In genomic region chr2:109129356-109129920, GRCh38 we compare ENCODE assay signal across 8 cellular contexts. TPM values are rescaled to one million over a fixed set of nuclear protein-coding genes. Genes with fewer than 3 reads are reported as not detected.
DNase-seq lines count a peak whose midpoint lies in the region; ATAC-seq and TF ChIP-seq lines count a peak whose summit lies in the region.

No MANE protein-coding gene starts in this region.

- H3K36me3 ChIP-seq in osteoblast (ENCODE audit: insufficient read depth, low read length) = no peaks in the 10 kb centered on the region

- peaks cover 42% of the 10 kb centered on the region for H3K4me1 ChIP-seq in osteoblast (ENCODE audit: insufficient read depth, low read length)

- peaks cover 22% of the 10 kb centered on the region for H3K4me1 Mint-ChIP-seq in Calu3 (ENCODE audit: low read depth, unreplicated experiment)

- peaks cover 45% of the 10 kb centered on the region for H4K20me1 ChIP-seq in osteoblast (ENCODE audit: insufficient read depth, low read length)

- no peak overlapping the region for H3K27ac Mint-ChIP-seq in Calu3 (ENCODE audit: unreplicated experiment)

- ATAC-seq in HG02885 (IDR thresholded peaks at IDR 0.05; ENCODE audit: poor library complexity, unreplicated experiment) (peak; percentile 15), Right ventricle myocardium inferior (peak; percentile 61), HG03571 (IDR thresholded peaks at IDR 0.05; ENCODE audit: unreplicated experiment) (no peak)

- no peaks in the 10 kb centered on the region for H3K9me3 ChIP-seq in osteoblast (ENCODE audit: low read depth, low read length)

- peaks cover 49% of the 10 kb centered on the region for H3K27me3 Mint-ChIP-seq in Calu3 (ENCODE audit: unreplicated experiment)

- peak overlapping the region; percentile 85 for H3K4me3 ChIP-seq in osteoblast (ENCODE audit: insufficient read depth, low read length)

- H3K9me3 Mint-ChIP-seq in Calu3 (ENCODE audit: low read depth, unreplicated experiment) = no peaks in the 10 kb centered on the region

- peak overlapping the region; percentile 88 for H3K4me2 ChIP-seq in osteoblast (ENCODE audit: insufficient read depth, low read length)

- peak overlapping the region; percentile 69 for H3K4me3 Mint-ChIP-seq in Calu3 (ENCODE audit: low read depth, unreplicated experiment)

- peaks cover 24% of the 10 kb centered on the region for H3K36me3 Mint-ChIP-seq in Calu3 (ENCODE audit: insufficient read depth, unreplicated experiment)

- intact Hi-C loops in Calu3 (cut with micrococcal nuclease; ENCODE audit: unreplicated experiment) = loop anchor here (5.0 kb wide), 1 partner anchor 143 kb away; no protein-coding TSS in a partner anchor
- intact Hi-C loops in Right ventricle myocardium inferior (cut with DNase I) = loop anchor here (2.0 to 5.0 kb wide), 4 partner anchors 71 to 253 kb away; no protein-coding TSS in a partner anchor

- H3K27me3 ChIP-seq in osteoblast (ENCODE audit: insufficient read depth, low read length) = no peaks in the 10 kb centered on the region

- BruUV-seq in Calu3 (replicated peaks; lab: Mats Ljungman, UMichigan) = no TSS peak

- H3K79me2 ChIP-seq in osteoblast (ENCODE audit: insufficient read depth, low read length) = peaks cover 59% of the 10 kb centered on the region

- peak overlapping the region; percentile 38 for H2AFZ ChIP-seq in osteoblast (ENCODE audit: low read length)

- DNase-seq in Calu3 (no peak), activated T-cell treated with anti-CD3 and anti-CD28 coated beads for 48 hours (ENCODE audit: low read depth) (peak; percentile 38), Right ventricle myocardium inferior (ENCODE audit: missing footprints) (peak; percentile 78), osteoblast (ENCODE audit: insufficient read length, low spot score, missing footprints) (peak; percentile 91), GF-D8 (lab: John Stamatoyannopoulos, UW) (no peak), HUDEP-2 (lab: John Stamatoyannopoulos, UW; ENCODE audit: unreplicated experiment in 76 of 76) (no peak)

- no peak for TF ChIP-seq CTCF in Calu3 (IDR thresholded peaks at IDR 0.05; ENCODE audit: unreplicated experiment)
- no peak for TF ChIP-seq CTCF in osteoblast (IDR thresholded peaks at IDR 0.05; ENCODE audit: extremely low read depth, low read depth, low read length)

- peak overlapping the region; percentile 78 for H3K27ac ChIP-seq in osteoblast (ENCODE audit: low read depth, low read length)

- CTCF ChIA-PET in Calu3 (lab: Charles Lee) = interaction anchor here (1.1 to 1.3 kb wide), 2 partner anchors 10 to 193 kb away, joined by 3 to 4 read pairs; no protein-coding TSS in a partner anchor

RNA-seq across cellular contexts. Expression of gene SH3RF3, which starts 0.4 kb away (rescaled TPM):
- 0.17 and 0.29 TPM in 2 replicates for total RNA-seq in Calu3 (2022)
- 8.0 TPM for total RNA-seq in Right ventricle myocardium inferior
- 14.7 and 14.8 TPM in 2 replicates for total RNA-seq in osteoblast

Comparison
In these comparisons a context has a peak if more than half of its experiments do, and no peak if none do; other contexts are left out.
1. DNase-seq: peak in activated T-cell treated with anti-CD3 and anti-CD28 coated beads for 48 hours (single experiment), Right ventricle myocardium inferior (single experiment) and osteoblast (single experiment); none in Calu3 (single experiment), GF-D8 (single experiment) and HUDEP-2 (0 of 76).